1 cellular context compared by ENCODE assay signal in genomic region chr11:86988351-86988881, GRCh38.
TF ChIP-seq lines count a peak whose summit lies in the region.

No MANE protein-coding gene starts in this region.

TF ChIP-seq in K562, 482 proteins besides CTCF, POLR2A, EP300 and RAD21 (continued from another document):
- TF ChIP-seq NFIX (CRISPR knock-in tag; IDR thresholded peaks at IDR 0.05; ENCODE audit: low read depth), result peak; percentile 62
- 0 out of 2 replicates have a peak, but pooled peaks have one; percentile 25 for TF ChIP-seq POLR2H (tag; IDR thresholded peaks at IDR 0.05; ENCODE audit: low read depth)
- peak; percentile 95 for TF ChIP-seq NFIC (IDR thresholded peaks at IDR 0.05)
- TF ChIP-seq PKNOX1 (IDR thresholded peaks at IDR 0.05), result peak; percentile 81
- TF ChIP-seq, protein P1, sequence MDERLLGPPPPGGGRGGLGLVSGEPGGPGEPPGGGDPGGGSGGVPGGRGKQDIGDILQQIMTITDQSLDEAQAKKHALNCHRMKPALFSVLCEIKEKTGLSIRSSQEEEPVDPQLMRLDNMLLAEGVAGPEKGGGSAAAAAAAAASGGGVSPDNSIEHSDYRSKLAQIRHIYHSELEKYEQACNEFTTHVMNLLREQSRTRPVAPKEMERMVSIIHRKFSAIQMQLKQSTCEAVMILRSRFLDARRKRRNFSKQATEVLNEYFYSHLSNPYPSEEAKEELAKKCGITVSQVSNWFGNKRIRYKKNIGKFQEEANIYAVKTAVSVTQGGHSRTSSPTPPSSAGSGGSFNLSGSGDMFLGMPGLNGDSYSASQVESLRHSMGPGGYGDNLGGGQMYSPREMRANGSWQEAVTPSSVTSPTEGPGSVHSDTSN (CRISPR knock-in tag; IDR thresholded peaks at IDR 0.05; ENCODE audit: low read depth), result no peak
- TF ChIP-seq, protein P1 (tag; conservative IDR thresholded peaks at IDR 0.05; ENCODE audit: low read depth), result peak; percentile 87
- peak; percentile 96 for TF ChIP-seq MEIS2 (IDR thresholded peaks at IDR 0.05; ENCODE audit: partially characterized antibody)
- no peak for TF ChIP-seq ZNF75A (CRISPR knock-in tag; IDR thresholded peaks at IDR 0.05)
- TF ChIP-seq PPARD (CRISPR knock-in tag; IDR thresholded peaks at IDR 0.05), result no peak
